Comparison of ENCODE assay signal across 8 cellular contexts in genomic region chrX:119605739-119606507, GRCh38.
DNase-seq lines count a peak whose midpoint lies in the region; ATAC-seq and TF ChIP-seq lines count a peak whose summit lies in the region.

TSS of gene NKRF (minus strand) at chrX:119606424.

- no peaks in the 10 kb centered on the region for H3K9me3 Mint-ChIP-seq in T-helper 1 cell treated with Interleukin-12 subunit alpha and Interleukin-12 subunit beta and Interleukin-4 antibody, amounts not matched to agents 30 μg/mL and 1 μg/mL, for 36 hours

- DNase-seq in NCI-H1048 (lab: John Stamatoyannopoulos, UW) = peak; percentile 59
- DNase-seq in anterior cingulate cortex (lab: John Stamatoyannopoulos, UW) = peak; percentile 6 to 92 (median 76)
- DNase-seq in hepatic stellate cell (ENCODE audit: low spot score) = peak; percentile 82
- DNase-seq in retinal pigment epithelial cell (ENCODE audit: low read depth) = peak; percentile 51
- no peak for DNase-seq in inferior parietal cortex (ENCODE audit: extremely low spot score)

- peak within 1 kb of the TSS; percentile 98 for H3K4me3 Mint-ChIP-seq in T-helper 1 cell treated with Interleukin-12 subunit alpha and Interleukin-12 subunit beta and Interleukin-4 antibody, amounts not matched to agents 30 μg/mL and 1 μg/mL, for 36 hours

- peaks cover 21% of the 10 kb centered on the region for H3K4me1 Mint-ChIP-seq in T-helper 1 cell treated with Interleukin-12 subunit alpha and Interleukin-12 subunit beta and Interleukin-4 antibody, amounts not matched to agents 30 μg/mL and 1 μg/mL, for 36 hours (ENCODE audit: low read depth)

- H3K4me3 ChIP-seq in GM12875 (ENCODE audit: low read depth, low read length) (peak within 1 kb of the TSS; percentile 97), retinal pigment epithelial cell (ENCODE audit: low read length) (peak within 1 kb of the TSS; percentile 83)

- TF ChIP-seq CTCF in GM12875 (IDR thresholded peaks at IDR 0.05; ENCODE audit: borderline replicate concordance, insufficient read depth, low read depth, low read length) (no peak), retinal pigment epithelial cell (conservative IDR thresholded peaks at IDR 0.05; ENCODE audit: low read depth, low read length) (no peak)

- H3K27ac Mint-ChIP-seq in T-helper 1 cell treated with Interleukin-12 subunit alpha and Interleukin-12 subunit beta and Interleukin-4 antibody, amounts not matched to agents 30 μg/mL and 1 μg/mL, for 36 hours = peak within 1 kb of the TSS; percentile 95

- H3K27me3 Mint-ChIP-seq in T-helper 1 cell treated with Interleukin-12 subunit alpha and Interleukin-12 subunit beta and Interleukin-4 antibody, amounts not matched to agents 30 μg/mL and 1 μg/mL, for 36 hours (ENCODE audit: low read depth) = peaks cover 5% of the 10 kb centered on the region

- no peaks in the 10 kb centered on the region for H3K36me3 Mint-ChIP-seq in T-helper 1 cell treated with Interleukin-12 subunit alpha and Interleukin-12 subunit beta and Interleukin-4 antibody, amounts not matched to agents 30 μg/mL and 1 μg/mL, for 36 hours (ENCODE audit: low read depth)

- peak; percentile 28 for ATAC-seq in HG02571 (IDR thresholded peaks at IDR 0.05; ENCODE audit: unreplicated experiment)
